In the genomic region with DNA sequence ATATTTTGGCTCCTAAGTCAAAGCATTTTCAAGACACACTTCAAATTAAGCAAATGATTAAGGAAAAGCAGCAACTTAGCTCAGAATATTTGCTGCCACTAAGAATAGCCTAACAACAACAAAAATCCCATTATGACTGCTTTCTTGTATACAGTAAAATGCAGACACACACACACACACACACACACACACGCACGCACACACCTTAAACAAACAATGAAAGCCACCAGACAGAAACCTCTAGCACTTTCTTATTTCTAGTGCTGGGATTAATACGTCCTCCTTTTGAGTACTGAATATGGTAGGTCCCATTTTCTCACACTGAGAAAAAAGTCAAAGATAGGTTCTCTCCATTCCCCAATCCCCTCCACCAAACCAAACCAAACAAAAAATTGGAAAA, we compare ENCODE assay signal across 33 cellular contexts. TPM values are rescaled to one million over a fixed set of nuclear protein-coding genes. Genes with fewer than 3 reads are reported as not detected.
"Had no signal": no experiment of that assay in that cellular context is flagged by ENCODE, and none has a peak within 500 bp of the region (broad histone marks: within the 10 kb centered on the region; RNA-seq: fewer than 3 reads in every experiment).

No MANE protein-coding gene starts in this region.

- H3K9ac ChIP-seq: parathyroid adenoma had no signal

- H3K79me2 ChIP-seq: hepatocyte, parathyroid adenoma had no signal

- H3K27me3 ChIP-seq: dorsolateral prefrontal cortex, esophagus muscularis mucosa, gastroesophageal sphincter, heart left ventricle, hepatocyte, right atrium auricular region, stomach, thyroid gland, vagina had no signal

- H3K36me3 ChIP-seq: gastroesophageal sphincter, prostate gland, right atrium auricular region, stomach, thyroid gland, vagina had no signal

- H3K4me1 ChIP-seq: esophagus muscularis mucosa, foreskin keratinocyte, gastroesophageal sphincter, heart left ventricle, parathyroid adenoma, prostate gland, right atrium auricular region, stomach, thyroid gland, vagina had no signal

- H3K4me3 ChIP-seq: dorsolateral prefrontal cortex, esophagus muscularis mucosa, gastroesophageal sphincter, heart left ventricle, hepatocyte, lung, prostate gland, right atrium auricular region, smooth muscle cell, stomach, thyroid gland, vagina had no signal

- H3K4me2 ChIP-seq: hepatocyte, smooth muscle cell had no signal

- H3K27ac ChIP-seq: dorsolateral prefrontal cortex, epithelial cell of prostate, esophagus muscularis mucosa, foreskin keratinocyte, gastroesophageal sphincter, heart left ventricle, hepatocyte, parathyroid adenoma, prostate gland, right atrium auricular region, stomach, thyroid gland, vagina had no signal

- H3K9me3 ChIP-seq: esophagus muscularis mucosa, gastroesophageal sphincter, heart left ventricle, prostate gland, right atrium auricular region, stomach, thyroid gland, vagina had no signal

- H2AFZ ChIP-seq: hepatocyte, parathyroid adenoma had no signal

- DNase-seq: cortex of kidney; dorsolateral prefrontal cortex; effector CD4-positive, alpha-beta T cell; foreskin keratinocyte; heart left ventricle; immature natural killer cell; islet precursor cell; kidney glomerular epithelial cell; natural killer cell; stimulated activated CD4-positive, alpha-beta T cell treated with anti-CD3 and anti-CD28 coated beads, Interleukin-12 subunit alpha, Interleukin-12 subunit beta, amount 100 ng/mL, for 4 hours; stimulated activated CD4-positive, alpha-beta T cell treated with anti-CD3 and anti-CD28 coated beads, Interleukin-1b, Interleukin-23, amount 100 ng/mL, for 48 hours; stimulated activated CD4-positive, alpha-beta T cell treated with anti-CD3 and anti-CD28 coated beads, Interleukin-4, amount 100 ng/mL, for 24 hours; stimulated activated naive CD4-positive, alpha-beta T cell treated with Interleukin-2 at 50 U/mL for 16 hours; stomach; thyroid gland; trophoblast cell had no signal

RNA-seq across cellular contexts. Expression of gene FEZF1, which starts 23.4 kb away (rescaled TPM):
- total RNA-seq: esophagus muscularis mucosa, fibroblast of lung, foreskin keratinocyte, gastroesophageal sphincter, hepatocyte, liver, mononuclear cell, natural killer cell, osteoblast, right atrium auricular region, sciatic nerve, smooth muscle cell, stomach, subcutaneous adipose tissue, thyroid gland, ureter, vagina had no signal
- polyA plus RNA-seq: fibroblast of lung, foreskin keratinocyte, heart left ventricle, immature natural killer cell, liver, smooth muscle cell, stomach had no signal
